In the genomic region with DNA sequence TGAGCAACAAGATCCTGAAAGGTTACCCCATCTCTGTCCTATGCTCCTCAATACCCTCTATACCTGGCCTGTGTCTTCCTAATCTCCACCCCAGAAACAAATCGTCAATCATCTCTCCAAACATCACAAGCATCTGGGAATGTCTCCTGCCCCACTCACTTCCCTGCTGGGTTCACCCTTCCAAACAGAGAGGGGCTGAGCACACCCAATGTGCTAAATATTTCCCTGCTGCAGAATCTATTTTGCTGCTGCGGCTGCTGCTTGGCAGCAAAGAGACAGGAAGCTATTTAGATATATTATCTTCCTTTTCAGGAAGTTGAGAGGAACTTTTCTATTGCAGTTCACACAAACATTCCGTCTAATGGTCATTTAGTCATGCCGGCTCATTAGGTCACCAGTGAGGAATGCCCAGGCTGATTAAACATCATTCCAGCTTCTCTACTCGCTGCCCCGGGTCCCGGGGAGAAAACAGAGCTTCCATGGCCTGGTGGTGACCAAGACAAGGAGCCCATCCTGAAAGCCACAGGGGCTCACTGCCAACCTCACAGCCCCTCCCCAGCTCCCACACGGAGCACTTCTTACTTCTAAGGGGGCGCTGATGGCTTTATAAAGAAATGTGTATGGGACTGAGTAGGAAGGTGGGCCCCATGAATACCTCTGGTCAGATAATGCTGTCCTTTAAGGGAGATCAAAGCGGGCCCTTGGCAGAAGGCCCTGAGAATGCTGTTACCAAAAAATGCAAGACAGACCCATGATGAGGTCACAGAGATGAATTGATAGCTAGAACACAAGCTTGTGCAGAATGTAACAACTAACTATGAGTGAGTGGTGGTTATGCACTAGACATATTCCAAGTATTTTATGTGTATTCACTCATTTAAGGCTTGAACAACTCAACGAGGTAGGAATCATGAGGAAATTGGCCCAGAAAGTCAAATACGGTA, we compare ENCODE assay signal across 10 cellular contexts.
DNase-seq lines count a peak whose midpoint lies in the region; ATAC-seq and TF ChIP-seq lines count a peak whose summit lies in the region.
"Had no signal": no experiment of that assay in that cellular context is flagged by ENCODE, and none has a peak within 500 bp of the region (broad histone marks: within the 10 kb centered on the region; RNA-seq: fewer than 3 reads in every experiment).

No MANE protein-coding gene starts in this region.

- ATAC-seq in left lobe of liver, result peak; percentile 20
- no peak for ATAC-seq in stimulated activated effector memory CD8-positive, alpha-beta T cell treated with anti-CD3 and anti-CD28 coated beads, Interleukin-12 subunit alpha, Interleukin-12 subunit beta, amount 100 ng/mL, for 72 hours

- TF ChIP-seq CTCF in chondrocyte (IDR thresholded peaks at IDR 0.05), result no peak

- H3K36me3 Mint-ChIP-seq in chondrocyte (ENCODE audit: low read depth), result no peaks in the 10 kb centered on the region
- no peaks in the 10 kb centered on the region for H3K36me3 Mint-ChIP-seq in stimulated activated effector memory CD8-positive, alpha-beta T cell treated with anti-CD3 and anti-CD28 coated beads, Interleukin-12 subunit alpha, Interleukin-12 subunit beta, amount 100 ng/mL, for 72 hours
- H3K36me3 Mint-ChIP-seq: CD8-positive, alpha-beta memory T cell had no signal

- H3K9me3 Mint-ChIP-seq in chondrocyte (ENCODE audit: low read depth), result no peaks in the 10 kb centered on the region
- H3K9me3 Mint-ChIP-seq in stimulated activated effector memory CD8-positive, alpha-beta T cell treated with anti-CD3 and anti-CD28 coated beads, Interleukin-12 subunit alpha, Interleukin-12 subunit beta, amount 100 ng/mL, for 72 hours, result no peaks in the 10 kb centered on the region
- H3K9me3 Mint-ChIP-seq: activated B cell treated with CpG ODN at 0.5 μM for 24 hours had no signal

- H3K4me3 Mint-ChIP-seq in chondrocyte (ENCODE audit: unreplicated experiment), result no peak overlapping the region
- H3K4me3 Mint-ChIP-seq in stimulated activated effector memory CD8-positive, alpha-beta T cell treated with anti-CD3 and anti-CD28 coated beads, Interleukin-12 subunit alpha, Interleukin-12 subunit beta, amount 100 ng/mL, for 72 hours, result no peak overlapping the region
- H3K4me3 Mint-ChIP-seq: activated B cell treated with CpG ODN at 0.5 μM for 24 hours; CD8-positive, alpha-beta memory T cell had no signal

- peak; percentile 31; the same call in 1 of the 2 replicates for TF ChIP-seq RAD21 in Ishikawa (IDR thresholded peaks at IDR 0.05; ENCODE audit: low read depth)

- peak; percentile 92 for TF ChIP-seq EP300 in Ishikawa (IDR thresholded peaks at IDR 0.05; ENCODE audit: borderline replicate concordance)

- H3K27me3 Mint-ChIP-seq in chondrocyte (ENCODE audit: low read depth), result peaks cover 1% of the 10 kb centered on the region

- H3K4me1 Mint-ChIP-seq in chondrocyte (ENCODE audit: low read depth), result peaks cover 26% of the 10 kb centered on the region
- no peaks in the 10 kb centered on the region for H3K4me1 Mint-ChIP-seq in stimulated activated effector memory CD8-positive, alpha-beta T cell treated with anti-CD3 and anti-CD28 coated beads, Interleukin-12 subunit alpha, Interleukin-12 subunit beta, amount 100 ng/mL, for 72 hours
- H3K4me1 Mint-ChIP-seq: activated B cell treated with CpG ODN at 0.5 μM for 24 hours; CD8-positive, alpha-beta memory T cell had no signal

- DNase-seq in ACHN, result peak; percentile 83
- no peak for DNase-seq in chondrocyte (ENCODE audit: low spot score)
- DNase-seq in left lobe of liver (ENCODE audit: low spot score), result no peak
- DNase-seq in NCI-H345 (lab: John Stamatoyannopoulos, UW), result no peak
- no peak for DNase-seq in OCI-M2 (lab: John Stamatoyannopoulos, UW; ENCODE audit: unreplicated experiment)
- DNase-seq in stimulated activated effector memory CD8-positive, alpha-beta T cell treated with anti-CD3 and anti-CD28 coated beads, Interleukin-12 subunit alpha, Interleukin-12 subunit beta, amount 100 ng/mL, for 72 hours (ENCODE audit: low spot score in 2 of 2), result no peak
- no peak for DNase-seq in NCI-H748 treated with DMSO at 0.1 percent for 48 hours (lab: John Stamatoyannopoulos, UW)
- DNase-seq: activated B cell treated with CpG ODN at 0.5 μM for 24 hours; CD8-positive, alpha-beta memory T cell had no signal

- peak overlapping the region; percentile 83 for H3K27ac Mint-ChIP-seq in chondrocyte (ENCODE audit: unreplicated experiment)
- H3K27ac Mint-ChIP-seq in stimulated activated effector memory CD8-positive, alpha-beta T cell treated with anti-CD3 and anti-CD28 coated beads, Interleukin-12 subunit alpha, Interleukin-12 subunit beta, amount 100 ng/mL, for 72 hours, result no peak overlapping the region
- H3K27ac Mint-ChIP-seq: activated B cell treated with CpG ODN at 0.5 μM for 24 hours; CD8-positive, alpha-beta memory T cell had no signal

- in situ Hi-C loops in ACHN (cut with HindIII; ENCODE audit: low pct_ligation_motif_present, low pct_unique_long_range_greater_than_20kb, low sequenced_read_pairs), result no loop called here

TF ChIP-seq in Ishikawa, 13 proteins besides CTCF, POLR2A, EP300 and RAD21:
- TF ChIP-seq NFIC (IDR thresholded peaks at IDR 0.05), result peak; percentile 75
- TF ChIP-seq, protein P1, sequence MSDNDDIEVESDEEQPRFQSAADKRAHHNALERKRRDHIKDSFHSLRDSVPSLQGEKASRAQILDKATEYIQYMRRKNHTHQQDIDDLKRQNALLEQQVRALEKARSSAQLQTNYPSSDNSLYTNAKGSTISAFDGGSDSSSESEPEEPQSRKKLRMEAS (IDR thresholded peaks at IDR 0.05), result peak; percentile 5; the same call in 1 of the 2 replicates
- peak; percentile 64 for TF ChIP-seq CEBPB (IDR thresholded peaks at IDR 0.05)
- TF ChIP-seq ZBTB7A (IDR thresholded peaks at IDR 0.05; ENCODE audit: low read depth), result peak; percentile 94
- TF ChIP-seq EGR1 (IDR thresholded peaks at IDR 0.05), result no peak
- TF ChIP-seq, protein P2, sequence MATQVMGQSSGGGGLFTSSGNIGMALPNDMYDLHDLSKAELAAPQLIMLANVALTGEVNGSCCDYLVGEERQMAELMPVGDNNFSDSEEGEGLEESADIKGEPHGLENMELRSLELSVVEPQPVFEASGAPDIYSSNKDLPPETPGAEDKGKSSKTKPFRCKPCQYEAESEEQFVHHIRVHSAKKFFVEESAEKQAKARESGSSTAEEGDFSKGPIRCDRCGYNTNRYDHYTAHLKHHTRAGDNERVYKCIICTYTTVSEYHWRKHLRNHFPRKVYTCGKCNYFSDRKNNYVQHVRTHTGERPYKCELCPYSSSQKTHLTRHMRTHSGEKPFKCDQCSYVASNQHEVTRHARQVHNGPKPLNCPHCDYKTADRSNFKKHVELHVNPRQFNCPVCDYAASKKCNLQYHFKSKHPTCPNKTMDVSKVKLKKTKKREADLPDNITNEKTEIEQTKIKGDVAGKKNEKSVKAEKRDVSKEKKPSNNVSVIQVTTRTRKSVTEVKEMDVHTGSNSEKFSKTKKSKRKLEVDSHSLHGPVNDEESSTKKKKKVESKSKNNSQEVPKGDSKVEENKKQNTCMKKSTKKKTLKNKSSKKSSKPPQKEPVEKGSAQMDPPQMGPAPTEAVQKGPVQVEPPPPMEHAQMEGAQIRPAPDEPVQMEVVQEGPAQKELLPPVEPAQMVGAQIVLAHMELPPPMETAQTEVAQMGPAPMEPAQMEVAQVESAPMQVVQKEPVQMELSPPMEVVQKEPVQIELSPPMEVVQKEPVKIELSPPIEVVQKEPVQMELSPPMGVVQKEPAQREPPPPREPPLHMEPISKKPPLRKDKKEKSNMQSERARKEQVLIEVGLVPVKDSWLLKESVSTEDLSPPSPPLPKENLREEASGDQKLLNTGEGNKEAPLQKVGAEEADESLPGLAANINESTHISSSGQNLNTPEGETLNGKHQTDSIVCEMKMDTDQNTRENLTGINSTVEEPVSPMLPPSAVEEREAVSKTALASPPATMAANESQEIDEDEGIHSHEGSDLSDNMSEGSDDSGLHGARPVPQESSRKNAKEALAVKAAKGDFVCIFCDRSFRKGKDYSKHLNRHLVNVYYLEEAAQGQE (IDR thresholded peaks at IDR 0.05; ENCODE audit: low read depth), result no peak
- peak; percentile 92 for TF ChIP-seq FOXM1 (IDR thresholded peaks at IDR 0.05; ENCODE audit: borderline replicate concordance, low read depth)
- no peak; the same call in 1 of the 2 replicates for TF ChIP-seq CREB1 (IDR thresholded peaks at IDR 0.05; ENCODE audit: low read depth)
- peak; percentile 93; the same call in 1 of the 2 replicates for TF ChIP-seq TCF12 (IDR thresholded peaks at IDR 0.05; ENCODE audit: low read depth)
- peak; percentile 21 for TF ChIP-seq YY1 (IDR thresholded peaks at IDR 0.05; ENCODE audit: low read depth)
- 0 out of 2 replicates have a peak, but pooled peaks have one; percentile 30 for TF ChIP-seq TAF1 (IDR thresholded peaks at IDR 0.05; ENCODE audit: low read depth)
- TF ChIP-seq TEAD4 (IDR thresholded peaks at IDR 0.05), result peak; percentile 92
- TF ChIP-seq, protein P3, sequence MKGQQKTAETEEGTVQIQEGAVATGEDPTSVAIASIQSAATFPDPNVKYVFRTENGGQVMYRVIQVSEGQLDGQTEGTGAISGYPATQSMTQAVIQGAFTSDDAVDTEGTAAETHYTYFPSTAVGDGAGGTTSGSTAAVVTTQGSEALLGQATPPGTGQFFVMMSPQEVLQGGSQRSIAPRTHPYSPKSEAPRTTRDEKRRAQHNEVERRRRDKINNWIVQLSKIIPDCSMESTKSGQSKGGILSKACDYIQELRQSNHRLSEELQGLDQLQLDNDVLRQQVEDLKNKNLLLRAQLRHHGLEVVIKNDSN (IDR thresholded peaks at IDR 0.05), result no peak; the same call in 1 of the 2 replicates
